8 cellular contexts compared by ENCODE assay signal in the genomic region with DNA sequence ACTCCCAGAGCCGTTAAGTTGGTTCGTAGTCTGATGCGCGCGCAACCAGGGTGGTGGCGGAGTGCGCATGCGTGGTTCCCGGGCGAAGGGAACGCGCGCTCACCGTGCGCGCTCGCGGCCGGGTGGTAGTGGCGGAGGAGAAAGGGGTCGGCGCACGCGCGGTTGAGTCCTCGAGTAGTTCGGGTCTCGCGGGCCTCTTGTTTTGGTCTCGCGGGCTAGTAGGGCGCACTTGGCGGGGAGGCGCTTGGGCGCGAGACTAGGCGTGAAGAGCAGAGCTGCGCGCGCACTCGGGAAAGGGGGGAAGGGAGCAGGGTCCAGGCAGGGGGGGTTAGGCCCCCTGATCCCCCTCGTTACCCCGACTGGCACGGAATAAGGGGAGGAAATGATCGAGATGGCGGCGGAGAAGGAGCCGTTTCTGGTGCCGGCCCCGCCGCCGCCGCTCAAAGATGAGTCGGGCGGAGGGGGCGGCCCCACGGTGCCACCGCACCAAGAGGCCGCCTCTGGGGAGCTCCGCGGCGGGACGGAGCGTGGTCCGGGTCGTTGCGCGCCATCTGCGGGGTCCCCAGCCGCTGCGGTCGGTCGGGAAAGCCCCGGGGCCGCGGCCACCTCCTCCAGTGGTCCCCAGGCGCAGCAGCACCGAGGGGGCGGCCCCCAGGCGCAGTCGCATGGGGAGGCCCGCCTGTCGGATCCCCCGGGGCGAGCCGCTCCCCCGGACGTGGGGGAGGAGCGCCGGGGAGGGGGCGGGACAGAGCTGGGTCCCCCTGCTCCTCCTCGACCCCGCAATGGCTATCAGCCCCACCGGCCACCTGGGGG.
DNase-seq lines count a peak whose midpoint lies in the region; ATAC-seq lines count a peak whose summit lies in the region.

TSS of gene MEPCE (plus strand) at position 195 of the 813 bp plus-strand sequence. CDS start at position 383, 188 bp downstream.

- no peaks in the 10 kb centered on the region for H3K9me3 Mint-ChIP-seq in activated naive CD4-positive, alpha-beta T cell treated with anti-CD3 and anti-CD28 coated beads, Interleukin-2, amount 50 U/mL, for 24 hours

- H3K27ac Mint-ChIP-seq in activated naive CD4-positive, alpha-beta T cell treated with anti-CD3 and anti-CD28 coated beads, Interleukin-2, amount 50 U/mL, for 24 hours: peak within 1 kb of the TSS; percentile 99

- peaks cover 45% of the 10 kb centered on the region for H3K4me1 Mint-ChIP-seq in activated naive CD4-positive, alpha-beta T cell treated with anti-CD3 and anti-CD28 coated beads, Interleukin-2, amount 50 U/mL, for 24 hours

- peak within 1 kb of the TSS; percentile 100 for H3K27ac ChIP-seq in substantia nigra (ENCODE audit: low read depth, low read length, poor library complexity, severe bottlenecking)

- no peaks in the 10 kb centered on the region for H3K27me3 Mint-ChIP-seq in activated naive CD4-positive, alpha-beta T cell treated with anti-CD3 and anti-CD28 coated beads, Interleukin-2, amount 50 U/mL, for 24 hours

- peaks cover 12% of the 10 kb centered on the region for H3K36me3 Mint-ChIP-seq in activated naive CD4-positive, alpha-beta T cell treated with anti-CD3 and anti-CD28 coated beads, Interleukin-2, amount 50 U/mL, for 24 hours

- DNase-seq in GM04503 (ENCODE audit: low read depth) (peak; percentile 54), NCI-H1105 (lab: John Stamatoyannopoulos, UW) (peak; percentile 94), SKM-1 treated with dmso at 0.1 percent for 144 hours (lab: John Stamatoyannopoulos, UW; ENCODE audit: unreplicated experiment) (peak; percentile 91), germinal center (ENCODE audit: low spot score) (peak; percentile 99), nucleus accumbens (lab: John Stamatoyannopoulos, UW) (peak in 55 of 56 donors; percentile 67 to 98 (median 92)), substantia nigra (lab: John Stamatoyannopoulos, UW) (peak; percentile 58 to 98 (median 92))

- H3K4me3 Mint-ChIP-seq in activated naive CD4-positive, alpha-beta T cell treated with anti-CD3 and anti-CD28 coated beads, Interleukin-2, amount 50 U/mL, for 24 hours: peak within 1 kb of the TSS; percentile 98

- ATAC-seq in HG02571 (IDR thresholded peaks at IDR 0.05; ENCODE audit: unreplicated experiment): peak; percentile 33

Comparison
In these comparisons a context has a peak if more than half of its experiments do, and no peak if none do; other contexts are left out.
1. Peak in every context shown above with its lines: DNase-seq, ATAC-seq and H3K27ac ChIP-seq.